8 cellular contexts compared by ENCODE assay signal in genomic region chr1:31238986-31239613, GRCh38. TPM values are rescaled to one million over a fixed set of nuclear protein-coding genes. Genes with fewer than 3 reads are reported as not detected.
DNase-seq lines count a peak whose midpoint lies in the region; ATAC-seq and TF ChIP-seq lines count a peak whose summit lies in the region.

No MANE protein-coding gene starts in this region.

- ATAC-seq in left lung (peak; percentile 46), GM19395 (IDR thresholded peaks at IDR 0.05; ENCODE audit: unreplicated experiment) (no peak)

- H3K36me3 ChIP-seq in left lung (no peaks in the 10 kb centered on the region), urinary bladder (ENCODE audit: insufficient read depth) (no peaks in the 10 kb centered on the region)

- H3K27me3 Mint-ChIP-seq in CD14-positive monocyte (ENCODE audit: low read depth in 3 of 3) (peaks cover 64 to 76% (median 74%) of the 10 kb centered on the region in 3 donors), brain (peaks cover 60% of the 10 kb centered on the region)
- H3K27me3 Mint-ChIP-seq in activated naive CD4-positive, alpha-beta T cell treated with anti-CD3 and anti-CD28 coated beads, Interleukin-2, amount 10 ng/mL, durations not matched to agents 7 days and 5 days, result peaks cover 82% of the 10 kb centered on the region

- peak overlapping the region; percentile 16 to 80 for H3K4me3 Mint-ChIP-seq in CD14-positive monocyte
- peak overlapping the region; percentile 86 to 97 (median 91) for H3K4me3 Mint-ChIP-seq in brain
- no peak overlapping the region for H3K4me3 Mint-ChIP-seq in activated naive CD4-positive, alpha-beta T cell treated with anti-CD3 and anti-CD28 coated beads, Interleukin-2, amount 10 ng/mL, durations not matched to agents 7 days and 5 days

- peaks cover 0 to 10% (median 5%) of the 10 kb centered on the region in 7 donors for H3K9me3 Mint-ChIP-seq in CD14-positive monocyte
- H3K9me3 Mint-ChIP-seq in brain, result no peaks in the 10 kb centered on the region
- no peaks in the 10 kb centered on the region for H3K9me3 Mint-ChIP-seq in activated naive CD4-positive, alpha-beta T cell treated with anti-CD3 and anti-CD28 coated beads, Interleukin-2, amount 10 ng/mL, durations not matched to agents 7 days and 5 days

- H3K9me3 ChIP-seq in left lung, result no peaks in the 10 kb centered on the region

- H3K4me1 Mint-ChIP-seq in CD14-positive monocyte, result peaks cover 14% of the 10 kb centered on the region
- peaks cover 56% of the 10 kb centered on the region for H3K4me1 Mint-ChIP-seq in brain
- H3K4me1 Mint-ChIP-seq in activated naive CD4-positive, alpha-beta T cell treated with anti-CD3 and anti-CD28 coated beads, Interleukin-2, amount 10 ng/mL, durations not matched to agents 7 days and 5 days, result peaks cover 21% of the 10 kb centered on the region

- TF ChIP-seq CTCF in CD14-positive monocyte (IDR thresholded peaks at IDR 0.05) (no peak), HFF-Myc (IDR thresholded peaks at IDR 0.05; ENCODE audit: low read depth, low read length, missing control alignments) (no peak), brain (conservative IDR thresholded peaks at IDR 0.05) (no peak), left lung (IDR thresholded peaks at IDR 0.05) (no peak)

- peaks cover 0 to 7% of the 10 kb centered on the region in 2 donors for H3K36me3 Mint-ChIP-seq in CD14-positive monocyte
- no peaks in the 10 kb centered on the region for H3K36me3 Mint-ChIP-seq in brain
- H3K36me3 Mint-ChIP-seq in activated naive CD4-positive, alpha-beta T cell treated with anti-CD3 and anti-CD28 coated beads, Interleukin-2, amount 10 ng/mL, durations not matched to agents 7 days and 5 days, result no peaks in the 10 kb centered on the region

- no peak overlapping the region for H3K27ac ChIP-seq in left lung
- H3K27ac ChIP-seq in urinary bladder (ENCODE audit: low read depth), result no peak overlapping the region

- no peak for DNase-seq in CD14-positive monocyte (ENCODE audit: low spot score)
- DNase-seq in HFF-Myc (ENCODE audit: extremely low read depth, low read depth), result no peak
- DNase-seq in left lung, result peak in 1 of 2 donors; percentile 68
- no peak for DNase-seq in AML-193 (lab: John Stamatoyannopoulos, UW)
- DNase-seq in activated naive CD4-positive, alpha-beta T cell treated with anti-CD3 and anti-CD28 coated beads, Interleukin-2, amount 10 ng/mL, durations not matched to agents 7 days and 5 days, result no peak

- intact Hi-C loops in CD14-positive monocyte (cut with micrococcal nuclease), result no loop called here
- intact Hi-C loops in left lung (cut with DNase I), result no loop called here

- H3K4me1 ChIP-seq in left lung (peaks cover 0 to 12% of the 10 kb centered on the region in 2 donors), urinary bladder (ENCODE audit: insufficient read depth) (no peaks in the 10 kb centered on the region)

- H3K4me3 ChIP-seq in HFF-Myc (replicated peaks; ENCODE audit: low read depth, low read length) (peak overlapping the region; percentile 34), left lung (no peak overlapping the region), urinary bladder (ENCODE audit: low read depth, low read length) (peak overlapping the region; percentile 28)

- peaks cover 46 to 77% of the 10 kb centered on the region in 2 donors for H3K27me3 ChIP-seq in left lung

- WGBS in urinary bladder, result 1% methylated on average over 56 of the region's 56 CpGs

- H3K27ac Mint-ChIP-seq in CD14-positive monocyte (peak overlapping the region in 1 of 7 donors; percentile 50), brain (peak overlapping the region; percentile 88 to 96 (median 91))
- no peak overlapping the region for H3K27ac Mint-ChIP-seq in activated naive CD4-positive, alpha-beta T cell treated with anti-CD3 and anti-CD28 coated beads, Interleukin-2, amount 10 ng/mL, durations not matched to agents 7 days and 5 days

- CTCF ChIA-PET in activated naive CD4-positive, alpha-beta T cell treated with anti-CD3 and anti-CD28 coated beads, Interleukin-2, amount 10 ng/mL, durations not matched to agents 7 days and 5 days (lab: Charles Lee), result no interaction called here

RNA-seq across cellular contexts. Expression of gene NKAIN1, which starts 0.6 kb away (rescaled TPM):
- not detected for polyA plus RNA-seq in CD14-positive monocyte
- 21.1 TPM for polyA plus RNA-seq in brain (ENCODE audit: insufficient read depth, low read depth, low replicate concordance)
- not detected for total RNA-seq in left lung
- 1.1 TPM for total RNA-seq in urinary bladder
- 0.23 TPM for polyA plus RNA-seq in urinary bladder

RNA-seq across cellular contexts. Expression of gene SNRNP40, which starts 57.5 kb away (rescaled TPM):
- polyA plus RNA-seq in CD14-positive monocyte, result 10 to 100 TPM; 50.9 to 56.4 TPM
- polyA plus RNA-seq in brain (ENCODE audit: insufficient read depth, low read depth, low replicate concordance), result 48.6 TPM
- 10 to 100 TPM; 33.9 to 46.5 TPM for total RNA-seq in left lung
- 88.4 TPM for total RNA-seq in urinary bladder
- 28.7 TPM for polyA plus RNA-seq in urinary bladder

RNA-seq across cellular contexts. Expression of gene ZCCHC17, which starts 57.7 kb away (rescaled TPM):
- polyA plus RNA-seq in CD14-positive monocyte, result 10 to 100 TPM; 29.3 to 32.3 TPM
- polyA plus RNA-seq in brain (ENCODE audit: insufficient read depth, low read depth, low replicate concordance), result 61.7 TPM
- 10 to 100 TPM; 20.1 to 23.4 TPM for total RNA-seq in left lung
- 19.2 TPM for total RNA-seq in urinary bladder
- 40.3 TPM for polyA plus RNA-seq in urinary bladder

Comparison
In these comparisons a context has a peak if more than half of its experiments do, and no peak if none do; other contexts are left out.
1. H3K4me3 ChIP-seq: peak in HFF-Myc (single experiment) and urinary bladder (single experiment); none in left lung (0 of 2).
2. RNA of gene NKAIN1, which starts 0.6 kb away (polyA plus RNA-seq): 21.1 TPM in brain (single experiment); 0.23 TPM in urinary bladder (single experiment) and not detected in CD14-positive monocyte; every median in the first group is over 10 times any median in the second.